Comparison of ENCODE assay signal across 18 cellular contexts in genomic region chr11:68748061-68748460, GRCh38. TPM values are rescaled to one million over a fixed set of nuclear protein-coding genes. Genes with fewer than 3 reads are reported as not detected.
DNase-seq lines count a peak whose midpoint lies in the region; ATAC-seq and TF ChIP-seq lines count a peak whose summit lies in the region.
"Had no signal": no experiment of that assay in that cellular context is flagged by ENCODE, and none has a peak within 500 bp of the region (broad histone marks: within the 10 kb centered on the region; RNA-seq: fewer than 3 reads in every experiment).

No MANE protein-coding gene starts in this region.

- H3K4me1 ChIP-seq in CD4-positive, alpha-beta memory T cell (ENCODE audit: insufficient read depth, low read length) = peaks cover 4% of the 10 kb centered on the region

- H3K36me3 Mint-ChIP-seq in CD4-positive, alpha-beta memory T cell = peaks cover 0 to 21% of the 10 kb centered on the region in 2 donors
- peaks cover 51% of the 10 kb centered on the region for H3K36me3 Mint-ChIP-seq in WTC11
- peaks cover 0 to 7% (median 0%) of the 10 kb centered on the region in 3 donors for H3K36me3 Mint-ChIP-seq in naive thymus-derived CD8-positive, alpha-beta T cell

- POLR2A ChIA-PET in CD4-positive, alpha-beta memory T cell (lab: Charles Lee; ENCODE audit: partially characterized antibody) = no interaction called here
- POLR2A ChIA-PET in WTC11 (lab: Charles Lee) = interaction anchor here (0.5 kb wide), 1 partner anchor 58 kb away, joined by 3 read pairs; no protein-coding TSS in a partner anchor
- POLR2A ChIA-PET in naive thymus-derived CD8-positive, alpha-beta T cell (lab: Charles Lee) = no interaction called here

- H3K4me3 ChIP-seq in CD4-positive, alpha-beta memory T cell (ENCODE audit: low read length in 2 of 2) = no peak overlapping the region
- H3K4me3 ChIP-seq in LNCaP clone FGC (ENCODE audit: low read depth, low read length) = no peak overlapping the region
- H3K4me3 ChIP-seq: BLaER1, GM12878 had no signal

- no peak overlapping the region for H3K27ac ChIP-seq in CD4-positive, alpha-beta memory T cell (ENCODE audit: low read depth, low read length)
- H3K27ac ChIP-seq: 22Rv1, BLaER1 had no signal

- ATAC-seq in WTC11 = no peak
- no peak for ATAC-seq in naive thymus-derived CD8-positive, alpha-beta T cell
- no peak for ATAC-seq in HG02840 (IDR thresholded peaks at IDR 0.05; ENCODE audit: low FRiP score, unreplicated experiment)
- ATAC-seq: GM12878 had no signal

- CTCF ChIA-PET in CD4-positive, alpha-beta memory T cell (lab: Charles Lee; ENCODE audit: partially characterized antibody) = interaction anchor here (0.5 to 0.8 kb wide), 2 partner anchors 96 to 668 kb away, joined by 3 read pairs; no protein-coding TSS in a partner anchor
- CTCF ChIA-PET in WTC11 (lab: Charles Lee) = interaction anchor here (1.4 to 3.5 kb wide), 2 partner anchors 50 to 70 kb away, joined by 3 to 22 read pairs; no protein-coding TSS in a partner anchor

- H3K9me3 ChIP-seq in CD4-positive, alpha-beta memory T cell (ENCODE audit: control insufficient read depth in 1 of 2, low read length in 2 of 2) = no peaks in the 10 kb centered on the region
- H3K9me3 ChIP-seq: BLaER1 had no signal

- no peak for TF ChIP-seq CTCF in LNCaP clone FGC (IDR thresholded peaks at IDR 0.05; ENCODE audit: control insufficient read depth, extremely low read depth, insufficient read depth)
- no peak for TF ChIP-seq CTCF in WTC11 (IDR thresholded peaks at IDR 0.05)

- H3K27me3 ChIP-seq in CD4-positive, alpha-beta memory T cell (ENCODE audit: insufficient read depth, low read length) = no peaks in the 10 kb centered on the region

- H3K4me1 Mint-ChIP-seq in CD4-positive, alpha-beta memory T cell = peaks cover 8 to 22% (median 14%) of the 10 kb centered on the region in 4 donors
- H3K4me1 Mint-ChIP-seq in WTC11 = peaks cover 52% of the 10 kb centered on the region
- peaks cover 0 to 17% (median 13%) of the 10 kb centered on the region in 4 donors for H3K4me1 Mint-ChIP-seq in naive thymus-derived CD8-positive, alpha-beta T cell

- no peak for DNase-seq in CD4-positive, alpha-beta memory T cell
- peak; percentile 63 for DNase-seq in LNCaP clone FGC (ENCODE audit: low read depth)
- DNase-seq in WTC11 (ENCODE audit: low spot score) = no peak
- no peak for DNase-seq in stimulated activated CD4-positive, alpha-beta T cell treated with anti-CD3 and anti-CD28 coated beads, Interleukin-15, amount 100 ng/mL, for 24 hours
- no peak for DNase-seq in naive thymus-derived CD8-positive, alpha-beta T cell
- DNase-seq: CD4-positive, CD25-positive, alpha-beta regulatory T cell; CD8-positive, alpha-beta memory T cell; DMS 273 treated with DMSO at 0.1 percent for 48 hours; DMS79; EL; GDM1; H7; HCEC 1CT had no signal

- no peaks in the 10 kb centered on the region for H3K9me3 Mint-ChIP-seq in CD4-positive, alpha-beta memory T cell
- no peaks in the 10 kb centered on the region for H3K9me3 Mint-ChIP-seq in WTC11
- no peaks in the 10 kb centered on the region for H3K9me3 Mint-ChIP-seq in naive thymus-derived CD8-positive, alpha-beta T cell
- H3K9me3 Mint-ChIP-seq: CD4-positive, CD25-positive, alpha-beta regulatory T cell; CD8-positive, alpha-beta memory T cell had no signal

- H3K4me3 Mint-ChIP-seq in CD4-positive, alpha-beta memory T cell = no peak overlapping the region
- peak overlapping the region; percentile 54 for H3K4me3 Mint-ChIP-seq in WTC11
- no peak overlapping the region for H3K4me3 Mint-ChIP-seq in naive thymus-derived CD8-positive, alpha-beta T cell
- H3K4me3 Mint-ChIP-seq: B cell had no signal

- peak overlapping the region in 4 of 7 donors; percentile 23 to 62 (median 34) for H3K27ac Mint-ChIP-seq in CD4-positive, alpha-beta memory T cell
- peak overlapping the region; percentile 83; the same call in 1 of the 2 replicates for H3K27ac Mint-ChIP-seq in WTC11
- peak overlapping the region in 2 of 10 donors; percentile 25 to 26 for H3K27ac Mint-ChIP-seq in naive thymus-derived CD8-positive, alpha-beta T cell
- H3K27ac Mint-ChIP-seq: B cell had no signal

- H3K27me3 Mint-ChIP-seq in CD4-positive, alpha-beta memory T cell = no peaks in the 10 kb centered on the region
- no peaks in the 10 kb centered on the region for H3K27me3 Mint-ChIP-seq in WTC11 (ENCODE audit: low read depth)
- no peaks in the 10 kb centered on the region for H3K27me3 Mint-ChIP-seq in naive thymus-derived CD8-positive, alpha-beta T cell
- H3K27me3 Mint-ChIP-seq: B cell; CD4-positive, CD25-positive, alpha-beta regulatory T cell; CD8-positive, alpha-beta memory T cell had no signal

- intact Hi-C loops in CD4-positive, alpha-beta memory T cell (cut with micrococcal nuclease) = no loop called here

- peaks cover 8% of the 10 kb centered on the region for H3K36me3 ChIP-seq in CD4-positive, alpha-beta memory T cell (ENCODE audit: insufficient read depth, low read length)

TF ChIP-seq in WTC11, 78 proteins besides CTCF, POLR2A, EP300 and RAD21:
- TF ChIP-seq CREM (CRISPR knock-in tag; IDR thresholded peaks at IDR 0.05) = no peak
- TF ChIP-seq TEAD1 (CRISPR knock-in tag; IDR thresholded peaks at IDR 0.05) = no peak
- no peak for TF ChIP-seq GABPB1 (CRISPR knock-in tag; IDR thresholded peaks at IDR 0.05)
- TF ChIP-seq JAZF1 (CRISPR knock-in tag; IDR thresholded peaks at IDR 0.05) = no peak
- TF ChIP-seq ZNF232 (CRISPR knock-in tag; IDR thresholded peaks at IDR 0.05) = no peak
TF ChIP-seq in WTC11: peak in this region for 0.

RNA-seq across cellular contexts. Expression of gene TESMIN, which starts 3.3 kb away (rescaled TPM):
- 1 to 10 TPM; 5.7 to 5.8 TPM for total RNA-seq in CD4-positive, alpha-beta memory T cell
- polyA plus RNA-seq in CD4-positive, alpha-beta memory T cell = 1 to 10 TPM; 2.6 to 3.4 TPM
- total RNA-seq in WTC11 (2021) = 78.8 to 91.9 TPM (median 85.6 TPM) in 3 replicates
- 1 to 10 TPM; 3.8 to 5.3 TPM for total RNA-seq in naive thymus-derived CD8-positive, alpha-beta T cell
- 1 to 10 TPM in 2 of 3 donors, under 1 TPM in 1; 0.66 to 2.8 (median 2.3) TPM for polyA plus RNA-seq in naive thymus-derived CD8-positive, alpha-beta T cell

Comparison
In these comparisons a context has a peak if more than half of its experiments do, and no peak if none do; other contexts are left out.
1. RNA of gene TESMIN, which starts 3.3 kb away (total RNA-seq): 78.8 to 91.9 TPM in WTC11; 5.7 to 5.8 TPM in CD4-positive, alpha-beta memory T cell and 3.8 to 5.3 TPM in naive thymus-derived CD8-positive, alpha-beta T cell; every median in the first group is over 10 times any median in the second.